ENCODE assay signal across 26 cellular contexts in genomic region chr17:74930535-74931036, GRCh38. TPM values are rescaled to one million over a fixed set of nuclear protein-coding genes. Genes with fewer than 3 reads are reported as not detected.
DNase-seq lines count a peak whose midpoint lies in the region; ATAC-seq, FAIRE-seq and TF ChIP-seq lines count a peak whose summit lies in the region.
"Had no signal": no experiment of that assay in that cellular context is flagged by ENCODE, and none has a peak within 500 bp of the region (broad histone marks: within the 10 kb centered on the region; RNA-seq: fewer than 3 reads in every experiment).

No MANE protein-coding gene starts in this region.

- H3K4me1 ChIP-seq in H1 (replicated peaks in 1 of 4; ENCODE audit: control insufficient read depth in 3 of 4, insufficient read depth in 4 of 4, low read length in 3 of 4) (peaks cover 0 to 4% (median 3%) of the 10 kb centered on the region in 4 experiments; a peak in 3 of 7 replicates), neural progenitor cell (peaks cover 5% of the 10 kb centered on the region)
- H3K4me1 ChIP-seq: Caco-2 had no signal

- 0 out of 2 replicates have a peak overlapping the region, but pooled peaks have one; percentile 16 for H4K8ac ChIP-seq in H1 (ENCODE audit: extremely low read depth, insufficient read depth, low read length)

- H3K18ac ChIP-seq in H1 (ENCODE audit: extremely low read depth, low read length) = no peak overlapping the region

- no peak overlapping the region for H3K23ac ChIP-seq in H1 (ENCODE audit: insufficient read length)

- CTCF ChIA-PET in activated naive CD4-positive, alpha-beta T cell treated with anti-CD3 and anti-CD28 coated beads, Interleukin-2, amount 10 ng/mL, durations not matched to agents 7 days and 5 days (lab: Charles Lee) = no interaction called here
- CTCF ChIA-PET in H1 (lab: Charles Lee; ENCODE audit: partially characterized antibody) = interaction anchor here (1.1 to 49.9 kb wide), 2 partner anchors 11 to 21 kb away, joined by 4 to 1072 read pairs; no protein-coding TSS in a partner anchor

- no peak overlapping the region for H2BK20ac ChIP-seq in H1 (ENCODE audit: low read length)

- FAIRE-seq in H1 (lab: Jason Lieb, UNC) = no peak
- FAIRE-seq: A549, D721Med, GM12892, GM18507 had no signal

- H4K20me1 ChIP-seq in H1 (replicated peaks in 1 of 2; ENCODE audit: control insufficient read depth in 1 of 2, insufficient read depth in 2 of 2, low read length in 2 of 2) (peaks cover 0 to 3% of the 10 kb centered on the region in 2 experiments), neural progenitor cell (ENCODE audit: low read depth) (peaks cover 18% of the 10 kb centered on the region)

- no peaks in the 10 kb centered on the region for H3K36me3 Mint-ChIP-seq in activated naive CD4-positive, alpha-beta T cell treated with anti-CD3 and anti-CD28 coated beads, Interleukin-2, amount 10 ng/mL, durations not matched to agents 7 days and 5 days
- peaks cover 0 to 4% of the 10 kb centered on the region in 2 donors for H3K36me3 Mint-ChIP-seq in activated naive CD4-positive, alpha-beta T cell treated with anti-CD3 and anti-CD28 coated beads, Interleukin-2, amount 50 U/mL, for 72 hours
- H3K36me3 Mint-ChIP-seq in neural progenitor cell = no peaks in the 10 kb centered on the region

- no peak overlapping the region for H3K14ac ChIP-seq in H1 (ENCODE audit: insufficient read length)

- H2BK5ac ChIP-seq in H1 (ENCODE audit: low read depth, low read length) = no peak overlapping the region

- peak overlapping the region; percentile 74 for H3K27ac Mint-ChIP-seq in activated naive CD4-positive, alpha-beta T cell treated with anti-CD3 and anti-CD28 coated beads, Interleukin-2, amount 10 ng/mL, durations not matched to agents 7 days and 5 days
- H3K27ac Mint-ChIP-seq in activated naive CD4-positive, alpha-beta T cell treated with anti-CD3 and anti-CD28 coated beads, Interleukin-2, amount 50 U/mL, for 72 hours = no peak overlapping the region
- H3K27ac Mint-ChIP-seq in neural progenitor cell = no peak overlapping the region
- H3K27ac Mint-ChIP-seq: CD4-positive, alpha-beta T cell; HFFc6 had no signal

- H3K4me3 Mint-ChIP-seq in activated naive CD4-positive, alpha-beta T cell treated with anti-CD3 and anti-CD28 coated beads, Interleukin-2, amount 10 ng/mL, durations not matched to agents 7 days and 5 days = no peak overlapping the region
- H3K4me3 Mint-ChIP-seq in neural progenitor cell = peak overlapping the region; percentile 28
- H3K4me3 Mint-ChIP-seq: CD4-positive, alpha-beta T cell; HFFc6 had no signal

- H3K9me3 Mint-ChIP-seq in activated naive CD4-positive, alpha-beta T cell treated with anti-CD3 and anti-CD28 coated beads, Interleukin-2, amount 10 ng/mL, durations not matched to agents 7 days and 5 days = no peaks in the 10 kb centered on the region
- no peaks in the 10 kb centered on the region for H3K9me3 Mint-ChIP-seq in activated naive CD4-positive, alpha-beta T cell treated with anti-CD3 and anti-CD28 coated beads, Interleukin-2, amount 50 U/mL, for 72 hours
- no peaks in the 10 kb centered on the region for H3K9me3 Mint-ChIP-seq in neural progenitor cell
- H3K9me3 Mint-ChIP-seq: CD4-positive, alpha-beta T cell; HFFc6 had no signal

- H2BK12ac ChIP-seq in H1 (ENCODE audit: low read depth, low read length) = 0 out of 2 replicates have a peak overlapping the region, but pooled peaks have one; percentile 50

- H3K27me3 ChIP-seq in H1 (replicated peaks in 1 of 4; ENCODE audit: control insufficient read depth in 3 of 4, extremely low read depth in 1 of 4, insufficient read depth in 3 of 4, low read length in 3 of 4) (peaks cover 13 to 54% (median 45%) of the 10 kb centered on the region in 4 experiments), neural progenitor cell (peaks cover 99% of the 10 kb centered on the region)

- no peak overlapping the region for H4K5ac ChIP-seq in H1 (ENCODE audit: insufficient read length, low read depth, low read length)

- H2AFZ ChIP-seq in H1 (ENCODE audit: low read length) = no peak overlapping the region
- no peak overlapping the region for H2AFZ ChIP-seq in neural progenitor cell (replicated peaks)

- no peak overlapping the region for H3K27ac ChIP-seq in H1 (ENCODE audit: low read depth, low read length)
- H3K27ac ChIP-seq in neural progenitor cell = no peak overlapping the region
- H3K27ac ChIP-seq: 22Rv1, C4-2B had no signal

- peaks cover 3% of the 10 kb centered on the region; the same call in 1 of the 2 replicates for H3K23me2 ChIP-seq in H1 (ENCODE audit: low read depth, low read length)

- no peak overlapping the region for H3K4ac ChIP-seq in H1 (replicated peaks; ENCODE audit: insufficient read length, low read depth, low read length)

- H3K79me1 ChIP-seq in H1 (ENCODE audit: low read depth, low read length) = no peaks in the 10 kb centered on the region

- TF ChIP-seq RAD21 in H1 (IDR thresholded peaks at IDR 0.05 in 1 of 2, conservative IDR thresholded peaks at IDR 0.05 in 1 of 2; ENCODE audit: low read depth in 2 of 2, low read length in 2 of 2) = no peak

- no peaks in the 10 kb centered on the region for H3K79me2 ChIP-seq in H1 (ENCODE audit: control insufficient read depth in 1 of 2, insufficient read depth in 2 of 2, low read length in 2 of 2)
- no peaks in the 10 kb centered on the region for H3K79me2 ChIP-seq in neural progenitor cell (ENCODE audit: low read depth)

- H3K4me1 Mint-ChIP-seq in activated naive CD4-positive, alpha-beta T cell treated with anti-CD3 and anti-CD28 coated beads, Interleukin-2, amount 10 ng/mL, durations not matched to agents 7 days and 5 days = no peaks in the 10 kb centered on the region
- peaks cover 2% of the 10 kb centered on the region for H3K4me1 Mint-ChIP-seq in neural progenitor cell

- no peak for TF ChIP-seq POLR2A in H1 (IDR thresholded peaks at IDR 0.05; ENCODE audit: control extremely low read depth in 1 of 2, low read depth in 2 of 2, low read length in 2 of 2)

- ATAC-seq in activated naive CD4-positive, alpha-beta T cell treated with anti-CD3 and anti-CD28 coated beads, Interleukin-2, amount 50 U/mL, for 72 hours = no peak
- ATAC-seq in GM19351 (IDR thresholded peaks at IDR 0.05; ENCODE audit: unreplicated experiment) (no peak), HG02981 (IDR thresholded peaks at IDR 0.05; ENCODE audit: unreplicated experiment) (no peak)
- ATAC-seq: A549 had no signal

- H4K91ac ChIP-seq in H1 (replicated peaks; ENCODE audit: insufficient read length, low read length) = no peak overlapping the region

- TF ChIP-seq EP300 in H1 (IDR thresholded peaks at IDR 0.05; ENCODE audit: borderline replicate concordance in 1 of 2, low read depth in 2 of 2, low read length in 2 of 2) = no peak

- no peak overlapping the region for H3K56ac ChIP-seq in H1 (replicated peaks; ENCODE audit: insufficient read length, low read depth, low read length)

- H3K4me3 ChIP-seq in H1 (ENCODE audit: extremely low read depth in 1 of 4, insufficient read depth in 2 of 4, low read depth in 3 of 4, low read length in 4 of 4) (no peak overlapping the region), neural progenitor cell (no peak overlapping the region)
- H3K4me3 ChIP-seq: A549 had no signal

- POLR2A ChIA-PET in H1 (lab: Charles Lee; ENCODE audit: partially characterized antibody) = no interaction called here

- H3K9me3 ChIP-seq in H1 (ENCODE audit: insufficient read depth in 2 of 2, low read depth in 1 of 2, low read length in 1 of 2) = no peaks in the 10 kb centered on the region
- no peaks in the 10 kb centered on the region for H3K9me3 ChIP-seq in neural progenitor cell (ENCODE audit: low read depth)
- H3K9me3 ChIP-seq: A549, Caco-2 had no signal

- H3K36me3 ChIP-seq in H1 (ENCODE audit: control insufficient read depth in 2 of 4, insufficient read depth in 4 of 4, low read length in 3 of 4) = no peaks in the 10 kb centered on the region
- H3K36me3 ChIP-seq in neural progenitor cell = no peaks in the 10 kb centered on the region

- H3K27me3 Mint-ChIP-seq in activated naive CD4-positive, alpha-beta T cell treated with anti-CD3 and anti-CD28 coated beads, Interleukin-2, amount 10 ng/mL, durations not matched to agents 7 days and 5 days = peaks cover 97% of the 10 kb centered on the region
- H3K27me3 Mint-ChIP-seq in neural progenitor cell (ENCODE audit: insufficient read depth, low read depth) = peaks cover 71% of the 10 kb centered on the region

- H2BK15ac ChIP-seq in H1 (ENCODE audit: low read length) = no peak overlapping the region; the same call in 1 of the 2 replicates

- H2BK120ac ChIP-seq in H1 (replicated peaks; ENCODE audit: low read depth, low read length) = no peak overlapping the region

- no peak for DNase-seq in activated naive CD4-positive, alpha-beta T cell treated with anti-CD3 and anti-CD28 coated beads, Interleukin-2, amount 10 ng/mL, durations not matched to agents 7 days and 5 days
- no peak for DNase-seq in activated naive CD4-positive, alpha-beta T cell treated with anti-CD3 and anti-CD28 coated beads, Interleukin-2, amount 50 U/mL, for 72 hours (ENCODE audit: low spot score in 2 of 2)
- DNase-seq in H1 (ENCODE audit: low read depth in 1 of 2, low spot score in 2 of 2) (no peak), neural progenitor cell (ENCODE audit: low spot score) (no peak), GM19238 (ENCODE audit: insufficient read length, low spot score) (no peak)
- DNase-seq in activated CD4-positive, alpha-beta T cell treated with anti-CD3 and anti-CD28 coated beads, Interleukin-2, amount 50 U/mL, for 4 hours = no peak
- DNase-seq: AML-193; Caco-2; CD4-positive, alpha-beta T cell; DMS153; DMS79; GDM1; HCEC 1CT; HFFc6 had no signal

- no peaks in the 10 kb centered on the region for H3F3A ChIP-seq in neural progenitor cell (ENCODE audit: low read depth)

- no peak overlapping the region for H2AK5ac ChIP-seq in H1 (ENCODE audit: low read depth, low read length)

- 89% methylated on average over 24 of the region's 24 CpGs; no CpG with 5 or more reads in 1 of the 2 experiments for WGBS in H1 (ENCODE audit: extremely low coverage in 1 of 2, insufficient coverage in 1 of 2, insufficient read length in 1 of 2, insufficient replicate concordance in 2 of 2, low coverage in 1 of 2, low lambda C conversion rate in 2 of 2, missing lambda C conversion rate in 1 of 2), 2 experiments

- H3K4me2 ChIP-seq in H1 (ENCODE audit: insufficient read depth in 1 of 2, low read depth in 2 of 2, low read length in 2 of 2) (no peak overlapping the region), neural progenitor cell (no peak overlapping the region)
- H3K4me2 ChIP-seq: A549 had no signal

- TF ChIP-seq CTCF in H1 (IDR thresholded peaks at IDR 0.05; ENCODE audit: control extremely low read depth in 1 of 3, insufficient read depth in 1 of 3, low read depth in 1 of 3, low read length in 3 of 3) = no peak
- TF ChIP-seq CTCF in neural progenitor cell (IDR thresholded peaks at IDR 0.05) = no peak

- H3K9ac ChIP-seq in H1 (replicated peaks in 1 of 4; ENCODE audit: extremely low read depth in 1 of 4, low read depth in 3 of 4, low read length in 3 of 4) (no peak overlapping the region), neural progenitor cell (no peak overlapping the region)

RNA-seq across cellular contexts. Expression of gene OTOP3, which starts 5.1 kb away (rescaled TPM):
- total RNA-seq in activated naive CD4-positive, alpha-beta T cell treated with anti-CD3 and anti-CD28 coated beads, Interleukin-2, amount 50 U/mL, for 72 hours = not detected
- not detected in 2 replicates for total RNA-seq in H1 (2021; fragmentation: NEBNext Ultra II Directional; extraction: Animal tissue kit (Norgen Biotek cat#: 25700))
- 0.05 and 0.09 TPM in 2 replicates for polyA plus RNA-seq in H1 (2011; rRNA removed)
- 0.04 TPM for polyA plus RNA-seq in H1 (2011; cell fraction: cytosol; rRNA removed)
- polyA plus RNA-seq in H1 (2011; cell fraction: nucleus; rRNA removed) = not detected
- not detected in 4 replicates for polyA plus RNA-seq in H1 (2012, experiment 1 of 2)
- not detected for polyA plus RNA-seq in H1 (2012, experiment 2 of 2)
- 0.02 TPM for polyA plus RNA-seq in H1 (2013, experiment 1 of 2)
- polyA plus RNA-seq in H1 (2013, experiment 2 of 2) = not detected
- not detected in 2 replicates for polyA minus RNA-seq in H1 (2011; rRNA and poly(A)+ RNA removed)
- polyA minus RNA-seq in H1 (2011; cell fraction: cytosol; rRNA and poly(A)+ RNA removed) = not detected
- polyA minus RNA-seq in H1 (2011; cell fraction: nucleus; rRNA and poly(A)+ RNA removed) = not detected
- total RNA-seq in neural progenitor cell (ENCODE audit: low replicate concordance) = not detected in 2 replicates
- total RNA-seq: Caco-2; CD4-positive, alpha-beta T cell; Daoy; H4; HFFc6; HT-29 had no signal
- polyA plus RNA-seq: A549, BJ had no signal

RNA-seq across cellular contexts. Expression of gene OTOP2, which starts 6.5 kb away (rescaled TPM):
- not detected for total RNA-seq in activated naive CD4-positive, alpha-beta T cell treated with anti-CD3 and anti-CD28 coated beads, Interleukin-2, amount 50 U/mL, for 72 hours
- not detected in 2 replicates for total RNA-seq in H1 (2021; fragmentation: NEBNext Ultra II Directional; extraction: Animal tissue kit (Norgen Biotek cat#: 25700))
- polyA plus RNA-seq in H1 (2011; rRNA removed) = 0.23 and 0.27 TPM in 2 replicates
- 0.23 TPM for polyA plus RNA-seq in H1 (2011; cell fraction: cytosol; rRNA removed)
- polyA plus RNA-seq in H1 (2011; cell fraction: nucleus; rRNA removed) = 0.37 TPM
- 0.11 to 0.18 TPM (median 0.16 TPM) in 3 of 4 replicates, not detected in the other for polyA plus RNA-seq in H1 (2012, experiment 1 of 2)
- polyA plus RNA-seq in H1 (2012, experiment 2 of 2) = not detected
- polyA plus RNA-seq in H1 (2013, experiment 1 of 2) = not detected
- polyA plus RNA-seq in H1 (2013, experiment 2 of 2) = 0.06 TPM
- polyA minus RNA-seq in H1 (2011; rRNA and poly(A)+ RNA removed) = not detected in 2 replicates
- polyA minus RNA-seq in H1 (2011; cell fraction: cytosol; rRNA and poly(A)+ RNA removed) = not detected
- not detected for polyA minus RNA-seq in H1 (2011; cell fraction: nucleus; rRNA and poly(A)+ RNA removed)
- total RNA-seq in neural progenitor cell (ENCODE audit: low replicate concordance) = not detected in 2 replicates
- total RNA-seq: Caco-2; CD4-positive, alpha-beta T cell; Daoy; H4; HFFc6; HT-29 had no signal
- polyA plus RNA-seq: BJ had no signal

RNA-seq across cellular contexts. Expression of gene USH1G, which starts 7.5 kb away (rescaled TPM):
- not detected for total RNA-seq in activated naive CD4-positive, alpha-beta T cell treated with anti-CD3 and anti-CD28 coated beads, Interleukin-2, amount 50 U/mL, for 72 hours
- 1.6 and 1.7 TPM in 2 replicates for total RNA-seq in H1 (2021; fragmentation: NEBNext Ultra II Directional; extraction: Animal tissue kit (Norgen Biotek cat#: 25700))
- polyA plus RNA-seq in H1 (2011; rRNA removed) = 4.3 and 5.0 TPM in 2 replicates
- 3.5 TPM for polyA plus RNA-seq in H1 (2011; cell fraction: cytosol; rRNA removed)
- polyA plus RNA-seq in H1 (2011; cell fraction: nucleus; rRNA removed) = 3.5 TPM
- 1.3 to 2.8 TPM (median 2.0 TPM) in 4 replicates for polyA plus RNA-seq in H1 (2012, experiment 1 of 2)
- polyA plus RNA-seq in H1 (2012, experiment 2 of 2) = 1.9 TPM
- 0.61 TPM for polyA plus RNA-seq in H1 (2013, experiment 1 of 2)
- 0.70 TPM for polyA plus RNA-seq in H1 (2013, experiment 2 of 2)
- polyA minus RNA-seq in H1 (2011; rRNA and poly(A)+ RNA removed) = 5.1 and 8.8 TPM in 2 replicates
- 3.7 TPM for polyA minus RNA-seq in H1 (2011; cell fraction: cytosol; rRNA and poly(A)+ RNA removed)
- polyA minus RNA-seq in H1 (2011; cell fraction: nucleus; rRNA and poly(A)+ RNA removed) = 4.2 TPM
- total RNA-seq in neural progenitor cell (ENCODE audit: low replicate concordance) = 0.25 TPM in 1 of 2 replicates, not detected in the other
- total RNA-seq: CD4-positive, alpha-beta T cell; Daoy; HFFc6; HT-29 had no signal
- polyA plus RNA-seq: BJ had no signal

RNA-seq across cellular contexts. Expression of gene FADS6, which starts 37.2 kb away (rescaled TPM):
- total RNA-seq in activated naive CD4-positive, alpha-beta T cell treated with anti-CD3 and anti-CD28 coated beads, Interleukin-2, amount 50 U/mL, for 72 hours = not detected
- 0.56 and 0.80 TPM in 2 replicates for total RNA-seq in H1 (2021; fragmentation: NEBNext Ultra II Directional; extraction: Animal tissue kit (Norgen Biotek cat#: 25700))
- polyA plus RNA-seq in H1 (2011; rRNA removed) = 2.5 and 2.6 TPM in 2 replicates
- polyA plus RNA-seq in H1 (2011; cell fraction: cytosol; rRNA removed) = 2.2 TPM
- 2.2 TPM for polyA plus RNA-seq in H1 (2011; cell fraction: nucleus; rRNA removed)
- polyA plus RNA-seq in H1 (2012, experiment 1 of 2) = 0.79 to 2.0 TPM (median 1.4 TPM) in 4 replicates
- polyA plus RNA-seq in H1 (2012, experiment 2 of 2) = 0.67 TPM
- 0.67 TPM for polyA plus RNA-seq in H1 (2013, experiment 1 of 2)
- 0.52 TPM for polyA plus RNA-seq in H1 (2013, experiment 2 of 2)
- 1.6 and 2.1 TPM in 2 replicates for polyA minus RNA-seq in H1 (2011; rRNA and poly(A)+ RNA removed)
- polyA minus RNA-seq in H1 (2011; cell fraction: cytosol; rRNA and poly(A)+ RNA removed) = 1.8 TPM
- 0.80 TPM for polyA minus RNA-seq in H1 (2011; cell fraction: nucleus; rRNA and poly(A)+ RNA removed)
- total RNA-seq in neural progenitor cell (ENCODE audit: low replicate concordance) = 0.36 TPM in 1 of 2 replicates, not detected in the other
- total RNA-seq: CD4-positive, alpha-beta T cell; Daoy; H4; HFFc6; HT-29 had no signal
- polyA plus RNA-seq: BJ had no signal

RNA-seq across cellular contexts. Expression of gene HID1, which starts 42.0 kb away (rescaled TPM):
- total RNA-seq in activated naive CD4-positive, alpha-beta T cell treated with anti-CD3 and anti-CD28 coated beads, Interleukin-2, amount 50 U/mL, for 72 hours = 1 to 10 TPM; 1.6 to 2.8 TPM
- total RNA-seq in H1 (2021; fragmentation: NEBNext Ultra II Directional; extraction: Animal tissue kit (Norgen Biotek cat#: 25700)) = 13.8 and 15.1 TPM in 2 replicates
- polyA plus RNA-seq in H1 (2011; rRNA removed) = 25.9 and 36.3 TPM in 2 replicates
- 10.1 TPM for polyA plus RNA-seq in H1 (2011; cell fraction: cytosol; rRNA removed)
- 51.4 TPM for polyA plus RNA-seq in H1 (2011; cell fraction: nucleus; rRNA removed)
- 8.8 to 16.5 TPM (median 15.2 TPM) in 4 replicates for polyA plus RNA-seq in H1 (2012, experiment 1 of 2)
- 12.7 TPM for polyA plus RNA-seq in H1 (2012, experiment 2 of 2)
- polyA plus RNA-seq in H1 (2013, experiment 1 of 2) = 10.6 TPM
- polyA plus RNA-seq in H1 (2013, experiment 2 of 2) = 10.6 TPM
- 17.9 and 18.9 TPM in 2 replicates for polyA minus RNA-seq in H1 (2011; rRNA and poly(A)+ RNA removed)
- polyA minus RNA-seq in H1 (2011; cell fraction: cytosol; rRNA and poly(A)+ RNA removed) = 8.1 TPM
- polyA minus RNA-seq in H1 (2011; cell fraction: nucleus; rRNA and poly(A)+ RNA removed) = 17.8 TPM
- total RNA-seq in neural progenitor cell (ENCODE audit: low replicate concordance) = 3.5 and 5.0 TPM in 2 replicates
